In the genomic region with DNA sequence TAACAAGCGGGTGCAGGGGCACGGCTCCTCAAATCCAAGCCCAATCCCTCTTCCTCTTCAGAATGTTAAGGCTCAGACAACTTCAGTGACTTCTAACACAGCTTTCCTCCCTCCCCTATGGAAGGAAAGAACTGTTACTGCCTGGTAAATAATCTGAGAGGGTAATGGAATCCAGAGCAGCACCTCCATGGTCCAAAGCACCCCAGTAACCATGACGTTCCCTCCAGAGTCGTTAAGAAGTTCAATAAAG, we compare ENCODE assay signal across 8 cellular contexts. TPM values are rescaled to one million over a fixed set of nuclear protein-coding genes. Genes with fewer than 3 reads are reported as not detected.
A peak's percentile ranks its signal among the peaks of the same experiment; 100 is the strongest.
DNase-seq lines count a peak whose midpoint lies in the region; ATAC-seq, FAIRE-seq and TF ChIP-seq lines count a peak whose summit lies in the region.

No MANE protein-coding gene starts in this region.

- FAIRE-seq in H54 (lab: Jason Lieb, UNC): no peak

- H3K9ac ChIP-seq in DND-41 (ENCODE audit: low read depth, low read length): peak overlapping the region; percentile 98

- peaks cover 25% of the 10 kb centered on the region for H3K36me3 ChIP-seq in DND-41 (ENCODE audit: insufficient read depth, low read length)
- H3K36me3 ChIP-seq in SJCRH30: 0 out of 2 replicates have a peak, but pooled peaks cover 2% of the 10 kb centered on the region
- H3K36me3 ChIP-seq in esophagus squamous epithelium: peaks cover 0 to 12% (median 0%) of the 10 kb centered on the region in 3 donors
- H3K36me3 ChIP-seq in prostate gland: no peaks in the 10 kb centered on the region

- TF ChIP-seq POLR2A in esophagus squamous epithelium (IDR thresholded peaks at IDR 0.05) (no peak), prostate gland (IDR thresholded peaks at IDR 0.05) (no peak), H54 (IDR thresholded peaks at IDR 0.05; ENCODE audit: low read depth, low read length) (no peak)

- H4K20me1 ChIP-seq in DND-41 (ENCODE audit: insufficient read depth, low read length): peaks cover 48% of the 10 kb centered on the region

- WGBS in esophagus squamous epithelium, 2 donors: 0% methylated on average over 3 to 4 of the region's 4 CpGs
- WGBS in prostate gland: 6% methylated on average over 4 of the region's 4 CpGs

- peaks cover 42% of the 10 kb centered on the region for H3K4me1 ChIP-seq in DND-41 (ENCODE audit: insufficient read depth, low read length)
- H3K4me1 ChIP-seq in SJCRH30: peaks cover 14% of the 10 kb centered on the region
- peaks cover 37 to 68% (median 52%) of the 10 kb centered on the region in 3 donors for H3K4me1 ChIP-seq in esophagus squamous epithelium
- peaks cover 14% of the 10 kb centered on the region for H3K4me1 ChIP-seq in prostate gland (replicated peaks)

- DNase-seq in DND-41 (no peak), SJCRH30 (no peak), esophagus squamous epithelium (lab: John Stamatoyannopoulos, UW) (no peak), prostate gland (ENCODE audit: low spot score) (no peak), NCI-H1436 (lab: John Stamatoyannopoulos, UW) (no peak), superior temporal gyrus (ENCODE audit: extremely low spot score) (no peak), UCSD-AML1 (lab: John Stamatoyannopoulos, UW; ENCODE audit: unreplicated experiment) (no peak), H54 (ENCODE audit: insufficient read length, low spot score) (no peak)

- TF ChIP-seq CTCF in DND-41 (IDR thresholded peaks at IDR 0.05; ENCODE audit: borderline replicate concordance, extremely low read depth, low read length, poor library complexity, severe bottlenecking): no peak
- no peak for TF ChIP-seq CTCF in esophagus squamous epithelium (IDR thresholded peaks at IDR 0.05)
- no peak for TF ChIP-seq CTCF in prostate gland (IDR thresholded peaks at IDR 0.05)

- H3K27ac ChIP-seq in DND-41 (ENCODE audit: low read length) (peak overlapping the region; percentile 96), SJCRH30 (peak overlapping the region; percentile 89), esophagus squamous epithelium (peak overlapping the region; percentile 86 to 99 (median 92)), prostate gland (peak overlapping the region; percentile 96 to 99)

- ATAC-seq in DND-41 (ENCODE audit: insufficient read depth, low read depth): no peak

- H3K4me3 ChIP-seq in DND-41 (ENCODE audit: low read depth in 1 of 2, low read length in 2 of 2) (peak overlapping the region; percentile 48 to 94; a peak in 3 of 4 replicates), SJCRH30 (peak overlapping the region; percentile 88), esophagus squamous epithelium (peak overlapping the region; percentile 66 to 100 (median 82)), prostate gland (peak overlapping the region; percentile 92 to 98)

- H3K79me2 ChIP-seq in DND-41 (ENCODE audit: insufficient read depth, low read length): peaks cover 56% of the 10 kb centered on the region

- peak overlapping the region; percentile 92 for H2AFZ ChIP-seq in DND-41 (ENCODE audit: low read depth, low read length)

- H3K9me3 ChIP-seq in DND-41 (ENCODE audit: insufficient read depth, low read length, severe bottlenecking) (no peaks in the 10 kb centered on the region), SJCRH30 (replicated peaks) (no peaks in the 10 kb centered on the region), esophagus squamous epithelium (no peaks in the 10 kb centered on the region), prostate gland (no peaks in the 10 kb centered on the region)

- intact Hi-C loops in esophagus squamous epithelium (cut with DNase I) (no loop called here), prostate gland (cut with DNase I) (no loop called here)

- H3K27me3 ChIP-seq in DND-41 (ENCODE audit: insufficient read depth, low read length, poor library complexity) (no peaks in the 10 kb centered on the region), SJCRH30 (no peaks in the 10 kb centered on the region), esophagus squamous epithelium (no peaks in the 10 kb centered on the region), prostate gland (replicated peaks; ENCODE audit: insufficient read depth) (no peaks in the 10 kb centered on the region)

- H3K4me2 ChIP-seq in DND-41 (ENCODE audit: insufficient read depth, low read length): peak overlapping the region; percentile 82

RNA-seq across cellular contexts. Expression of gene AKT2, which starts 1.0 kb away (rescaled TPM):
- total RNA-seq in SJCRH30 (2014; rRNA removed; shearing (Covaris generic)): 138 and 142 TPM in 2 replicates
- total RNA-seq in esophagus squamous epithelium (10 to 100 TPM; 59.0 to 84.7 (median 69.0) TPM), prostate gland (100 to 1,000 TPM in 1 of 2 donors, 10 to 100 TPM in 1; 95.3 to 171 TPM)

RNA-seq across cellular contexts. Expression of gene CCNP, which starts 57.7 kb away (rescaled TPM):
- 0.08 TPM in 1 of 2 replicates, not detected in the other for total RNA-seq in SJCRH30 (2014; rRNA removed; shearing (Covaris generic))
- not detected for total RNA-seq in esophagus squamous epithelium
- total RNA-seq in prostate gland: under 1 TPM; 0.82 to 0.85 TPM
